ENCODE assay signal across 22 cellular contexts in the genomic region with DNA sequence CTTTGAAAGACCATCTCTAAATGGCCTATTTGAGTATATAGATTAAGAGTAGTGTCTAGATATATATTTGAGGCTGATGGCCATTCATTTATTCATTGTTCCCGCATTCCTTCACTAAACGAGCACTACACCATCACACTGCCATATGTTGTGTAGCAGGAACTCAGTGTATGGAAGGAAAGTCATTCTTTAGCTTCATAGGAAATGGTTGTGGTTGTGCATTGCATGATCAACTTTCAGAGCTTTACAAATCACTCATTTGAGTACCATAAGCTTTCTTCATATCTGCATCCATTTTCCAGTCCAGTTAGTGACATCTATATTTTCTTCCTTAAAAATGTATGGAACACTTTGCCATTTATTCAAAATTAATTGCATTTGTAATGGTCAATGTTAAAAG.
"Had no signal": no experiment of that assay in that cellular context is flagged by ENCODE, and none has a peak within 500 bp of the region (broad histone marks: within the 10 kb centered on the region; RNA-seq: fewer than 3 reads in every experiment).

No MANE protein-coding gene starts in this region.

- H3K4me3 Mint-ChIP-seq: activated CD4-positive, alpha-beta memory T cell treated with anti-CD3 and anti-CD28 coated beads, Interleukin-2, amount 10 ng/mL, durations not matched to agents 7 days and 5 days; activated naive CD8-positive, alpha-beta T cell treated with anti-CD3 and anti-CD28 coated beads, Interleukin-2, amount 10 ng/mL, durations not matched to agents 7 days and 5 days; dendritic cell treated with granulocyte-macrophage colony-stimulating factor and Interleukin-4, amounts not matched to agents 40 ng/mL and 50 ng/mL, for 4 days; neural crest cell; T-helper 2 cell treated with Interferon-gamma antibody and Interleukin-4, amounts not matched to agents 5 μg/mL and 100 μg/mL, for 36 hours; WTC11 had no signal

- FAIRE-seq: kidney, TTC549 had no signal

- H3K4me3 ChIP-seq: cardiac muscle cell, gastrocnemius medialis, prostate gland, right atrium auricular region, skin epidermis, thoracic aorta had no signal

- H3K4me1 ChIP-seq: prostate gland had no signal

- H3K27me3 Mint-ChIP-seq: activated CD4-positive, alpha-beta memory T cell treated with anti-CD3 and anti-CD28 coated beads, Interleukin-2, amount 10 ng/mL, durations not matched to agents 7 days and 5 days; activated naive CD8-positive, alpha-beta T cell treated with anti-CD3 and anti-CD28 coated beads, Interleukin-2, amount 10 ng/mL, durations not matched to agents 7 days and 5 days; dendritic cell treated with granulocyte-macrophage colony-stimulating factor and Interleukin-4, amounts not matched to agents 40 ng/mL and 50 ng/mL, for 4 days had no signal

- H3K9me3 Mint-ChIP-seq: activated CD4-positive, alpha-beta memory T cell treated with anti-CD3 and anti-CD28 coated beads, Interleukin-2, amount 10 ng/mL, durations not matched to agents 7 days and 5 days; activated naive CD8-positive, alpha-beta T cell treated with anti-CD3 and anti-CD28 coated beads, Interleukin-2, amount 10 ng/mL, durations not matched to agents 7 days and 5 days; dendritic cell treated with granulocyte-macrophage colony-stimulating factor and Interleukin-4, amounts not matched to agents 40 ng/mL and 50 ng/mL, for 4 days; neural crest cell; T-helper 2 cell treated with Interferon-gamma antibody and Interleukin-4, amounts not matched to agents 5 μg/mL and 100 μg/mL, for 36 hours; WTC11 had no signal

- DNase-seq: activated CD4-positive, alpha-beta memory T cell treated with anti-CD3 and anti-CD28 coated beads, Interleukin-2, amount 10 ng/mL, durations not matched to agents 7 days and 5 days; activated CD4-positive, alpha-beta T cell treated with anti-CD3 and anti-CD28 coated beads for 4 hours; activated CD8-positive, alpha-beta memory T cell treated with anti-CD3 and anti-CD28 coated beads, Interleukin-2, amount 50 U/mL, for 48 hours; activated gamma-delta T cell treated with Interleukin-2 at 50 U/mL for 16 hours; activated naive CD8-positive, alpha-beta T cell treated with anti-CD3 and anti-CD28 coated beads, Interleukin-2, amount 10 ng/mL, durations not matched to agents 7 days and 5 days; amygdala; effector CD8-positive, alpha-beta T cell; gastrocnemius medialis; head of caudate nucleus; kidney had no signal

- H3K9me3 ChIP-seq: gastrocnemius medialis, prostate gland, right atrium auricular region, thoracic aorta had no signal

- H3K27ac ChIP-seq: cardiac muscle cell, prostate gland, right atrium auricular region, skin epidermis, thoracic aorta had no signal

- ATAC-seq: esophagus mucosa, gastrocnemius medialis, left lobe of liver, WTC11 had no signal

- H3K36me3 Mint-ChIP-seq: WTC11 had no signal

- H3K27me3 ChIP-seq: cardiac muscle cell, gastrocnemius medialis, right atrium auricular region had no signal

- H3K36me3 ChIP-seq: cardiac muscle cell, gastrocnemius medialis, prostate gland, right atrium auricular region, thoracic aorta had no signal

- H3K27ac Mint-ChIP-seq: activated CD4-positive, alpha-beta memory T cell treated with anti-CD3 and anti-CD28 coated beads, Interleukin-2, amount 10 ng/mL, durations not matched to agents 7 days and 5 days; activated naive CD8-positive, alpha-beta T cell treated with anti-CD3 and anti-CD28 coated beads, Interleukin-2, amount 10 ng/mL, durations not matched to agents 7 days and 5 days; dendritic cell treated with granulocyte-macrophage colony-stimulating factor and Interleukin-4, amounts not matched to agents 40 ng/mL and 50 ng/mL, for 4 days; T-helper 2 cell treated with Interferon-gamma antibody and Interleukin-4, amounts not matched to agents 5 μg/mL and 100 μg/mL, for 36 hours had no signal
